Comparison of ENCODE assay signal across 2 cellular contexts in the genomic region with DNA sequence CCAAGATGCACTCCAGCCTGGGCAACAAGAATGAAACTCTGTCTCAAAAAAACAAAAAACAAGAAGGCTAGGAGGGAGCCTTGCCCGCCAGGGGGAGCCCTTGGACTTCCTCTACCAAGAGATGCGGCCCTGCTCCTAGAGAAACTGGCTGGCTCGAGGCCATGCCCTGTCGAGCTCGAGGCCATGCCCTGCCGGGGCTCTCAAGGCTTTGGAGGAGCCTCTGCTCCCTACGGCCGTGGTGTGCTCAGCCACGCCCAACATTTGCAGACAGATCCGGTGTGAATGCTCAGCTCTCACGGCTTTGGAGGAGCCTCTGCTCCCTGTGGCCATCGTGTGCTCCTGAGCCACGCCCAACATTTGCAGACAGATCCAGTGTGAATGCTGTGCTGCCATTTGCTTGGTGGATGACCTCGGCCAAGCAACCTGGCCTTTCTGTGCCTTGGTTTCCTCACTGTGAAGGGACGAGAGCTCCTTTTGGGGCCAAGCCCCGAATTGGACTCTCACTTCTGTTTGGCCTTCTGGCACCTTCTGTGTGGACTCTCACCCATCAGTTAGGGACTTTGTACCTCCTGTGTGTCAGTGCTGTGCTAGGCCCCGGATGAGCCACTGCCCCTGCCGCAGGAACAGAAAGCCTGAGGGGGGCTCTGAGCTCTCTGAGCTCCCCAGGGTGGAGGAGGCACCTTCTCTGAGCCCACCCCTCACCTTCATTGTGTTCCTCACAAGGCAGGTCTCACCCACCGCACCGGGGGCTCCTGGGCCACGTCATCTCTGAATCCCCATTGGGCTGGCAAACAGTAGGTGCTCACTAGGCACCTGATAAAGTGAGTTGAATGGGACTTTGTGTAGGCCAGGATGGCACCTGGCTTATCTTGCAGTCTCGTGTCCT.
A peak's percentile ranks its signal among the peaks of the same experiment; 100 is the strongest.
TF ChIP-seq lines count a peak whose summit lies in the region.

No MANE protein-coding gene starts in this region.

TF ChIP-seq in HEK293T, 16 proteins besides CTCF, POLR2A, EP300 and RAD21:
- TF ChIP-seq LEF1 (IDR thresholded peaks at IDR 0.05; ENCODE audit: borderline replicate concordance) (no peak), L3MBTL2 (conservative IDR thresholded peaks at IDR 0.05) (peak; percentile 97), ARNT (IDR thresholded peaks at IDR 0.05) (no peak), SUZ12 (IDR thresholded peaks at IDR 0.05) (no peak)

TF ChIP-seq in HepG2, 621 proteins besides CTCF, POLR2A, EP300 and RAD21 (continues in another document):
- TF ChIP-seq ZNF644 (CRISPR knock-in tag; IDR thresholded peaks at IDR 0.05; ENCODE audit: low read depth) (0 out of 2 replicates have a peak, but pooled peaks have one; percentile 50), ZNF501 (CRISPR knock-in tag; IDR thresholded peaks at IDR 0.05) (peak; percentile 63; the same call in 1 of the 2 replicates), NONO (IDR thresholded peaks at IDR 0.05) (no peak), NONO (CRISPR knock-in tag; conservative IDR thresholded peaks at IDR 0.05) (peak; percentile 56; the same call in 1 of the 2 replicates), ZNF614 (CRISPR knock-in tag; IDR thresholded peaks at IDR 0.05; ENCODE audit: borderline replicate concordance) (peak; percentile 77; the same call in 1 of the 2 replicates), RXRA (CRISPR knock-in tag; IDR thresholded peaks at IDR 0.05) (peak; percentile 55), ARID2 (CRISPR knock-in tag; IDR thresholded peaks at IDR 0.05; ENCODE audit: borderline replicate concordance) (no peak), RXRB (CRISPR knock-in tag; IDR thresholded peaks at IDR 0.05; ENCODE audit: borderline replicate concordance) (peak; percentile 74), HNF4G (IDR thresholded peaks at IDR 0.05; ENCODE audit: borderline replicate concordance, low read depth, low read length) (0 out of 2 replicates have a peak, but pooled peaks have one; percentile 11), HNF4G (CRISPR knock-in tag; IDR thresholded peaks at IDR 0.05; ENCODE audit: borderline replicate concordance, low read depth) (no peak), ZNF232 (CRISPR knock-in tag; IDR thresholded peaks at IDR 0.05; ENCODE audit: borderline replicate concordance) (peak; percentile 93), ZNF263 (CRISPR knock-in tag; IDR thresholded peaks at IDR 0.05) (peak; percentile 44; the same call in 1 of the 2 replicates), ZNF547 (CRISPR knock-in tag; IDR thresholded peaks at IDR 0.05) (peak; percentile 73; the same call in 1 of the 2 replicates), KLF12 (CRISPR knock-in tag; IDR thresholded peaks at IDR 0.05; ENCODE audit: borderline replicate concordance) (peak; percentile 98), KLF13 (CRISPR knock-in tag; IDR thresholded peaks at IDR 0.05) (no peak), RFX5 (IDR thresholded peaks at IDR 0.05; ENCODE audit: low read depth, low read length) (no peak), YEATS4 (CRISPR knock-in tag; IDR thresholded peaks at IDR 0.05; ENCODE audit: borderline replicate concordance) (peak; percentile 53; the same call in 1 of the 2 replicates), TRIM24 (CRISPR knock-in tag; IDR thresholded peaks at IDR 0.05) (no peak), ZIK1 (CRISPR knock-in tag; IDR thresholded peaks at IDR 0.05; ENCODE audit: borderline replicate concordance, low read depth) (peak; percentile 89), PITX1 (CRISPR knock-in tag; IDR thresholded peaks at IDR 0.05) (peak; percentile 71; the same call in 1 of the 2 replicates), PHF8 (CRISPR knock-in tag; IDR thresholded peaks at IDR 0.05) (peak; percentile 49; the same call in 1 of the 2 replicates), ZNF879 (CRISPR knock-in tag; IDR thresholded peaks at IDR 0.05) (0 out of 2 replicates have a peak, but pooled peaks have one; percentile 31), SRY (CRISPR knock-in tag; IDR thresholded peaks at IDR 0.05) (0 out of 2 replicates have a peak, but pooled peaks have one; percentile 33), SMAD9 (CRISPR knock-in tag; IDR thresholded peaks at IDR 0.05) (peak; percentile 68; the same call in 1 of the 2 replicates), MYC (CRISPR knock-in tag; IDR thresholded peaks at IDR 0.05; ENCODE audit: borderline replicate concordance) (peak; percentile 68; the same call in 1 of the 2 replicates), SOX13 (IDR thresholded peaks at IDR 0.05) (no peak), SOX13 (CRISPR knock-in tag; conservative IDR thresholded peaks at IDR 0.05 in 1 of 2, IDR thresholded peaks at IDR 0.05 in 1 of 2) (peak in 1 of 2 experiments; percentile 30; a peak in 1 of 4 replicates), ZNF329 (CRISPR knock-in tag; IDR thresholded peaks at IDR 0.05; ENCODE audit: low read depth) (0 out of 2 replicates have a peak, but pooled peaks have one; percentile 48), ZC3H4 (CRISPR knock-in tag; IDR thresholded peaks at IDR 0.05; ENCODE audit: borderline replicate concordance) (no peak)
- TF ChIP-seq, protein P1, sequence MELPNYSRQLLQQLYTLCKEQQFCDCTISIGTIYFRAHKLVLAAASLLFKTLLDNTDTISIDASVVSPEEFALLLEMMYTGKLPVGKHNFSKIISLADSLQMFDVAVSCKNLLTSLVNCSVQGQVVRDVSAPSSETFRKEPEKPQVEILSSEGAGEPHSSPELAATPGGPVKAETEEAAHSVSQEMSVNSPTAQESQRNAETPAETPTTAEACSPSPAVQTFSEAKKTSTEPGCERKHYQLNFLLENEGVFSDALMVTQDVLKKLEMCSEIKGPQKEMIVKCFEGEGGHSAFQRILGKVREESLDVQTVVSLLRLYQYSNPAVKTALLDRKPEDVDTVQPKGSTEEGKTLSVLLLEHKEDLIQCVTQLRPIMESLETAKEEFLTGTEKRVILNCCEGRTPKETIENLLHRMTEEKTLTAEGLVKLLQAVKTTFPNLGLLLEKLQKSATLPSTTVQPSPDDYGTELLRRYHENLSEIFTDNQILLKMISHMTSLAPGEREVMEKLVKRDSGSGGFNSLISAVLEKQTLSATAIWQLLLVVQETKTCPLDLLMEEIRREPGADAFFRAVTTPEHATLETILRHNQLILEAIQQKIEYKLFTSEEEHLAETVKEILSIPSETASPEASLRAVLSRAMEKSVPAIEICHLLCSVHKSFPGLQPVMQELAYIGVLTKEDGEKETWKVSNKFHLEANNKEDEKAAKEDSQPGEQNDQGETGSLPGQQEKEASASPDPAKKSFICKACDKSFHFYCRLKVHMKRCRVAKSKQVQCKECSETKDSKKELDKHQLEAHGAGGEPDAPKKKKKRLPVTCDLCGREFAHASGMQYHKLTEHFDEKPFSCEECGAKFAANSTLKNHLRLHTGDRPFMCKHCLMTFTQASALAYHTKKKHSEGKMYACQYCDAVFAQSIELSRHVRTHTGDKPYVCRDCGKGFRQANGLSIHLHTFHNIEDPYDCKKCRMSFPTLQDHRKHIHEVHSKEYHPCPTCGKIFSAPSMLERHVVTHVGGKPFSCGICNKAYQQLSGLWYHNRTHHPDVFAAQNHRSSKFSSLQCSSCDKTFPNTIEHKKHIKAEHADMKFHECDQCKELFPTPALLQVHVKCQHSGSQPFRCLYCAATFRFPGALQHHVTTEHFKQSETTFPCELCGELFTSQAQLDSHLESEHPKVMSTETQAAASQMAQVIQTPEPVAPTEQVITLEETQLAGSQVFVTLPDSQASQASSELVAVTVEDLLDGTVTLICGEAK (IDR thresholded peaks at IDR 0.05) = no peak
- TF ChIP-seq, protein P1 (CRISPR knock-in tag; IDR thresholded peaks at IDR 0.05) = peak; percentile 68
- TF ChIP-seq, protein P2, sequence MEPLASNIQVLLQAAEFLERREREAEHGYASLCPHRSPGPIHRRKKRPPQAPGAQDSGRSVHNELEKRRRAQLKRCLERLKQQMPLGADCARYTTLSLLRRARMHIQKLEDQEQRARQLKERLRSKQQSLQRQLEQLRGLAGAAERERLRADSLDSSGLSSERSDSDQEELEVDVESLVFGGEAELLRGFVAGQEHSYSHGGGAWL (CRISPR knock-in tag; IDR thresholded peaks at IDR 0.05) = peak; percentile 70; the same call in 1 of the 2 replicates
- TF ChIP-seq, protein P3, sequence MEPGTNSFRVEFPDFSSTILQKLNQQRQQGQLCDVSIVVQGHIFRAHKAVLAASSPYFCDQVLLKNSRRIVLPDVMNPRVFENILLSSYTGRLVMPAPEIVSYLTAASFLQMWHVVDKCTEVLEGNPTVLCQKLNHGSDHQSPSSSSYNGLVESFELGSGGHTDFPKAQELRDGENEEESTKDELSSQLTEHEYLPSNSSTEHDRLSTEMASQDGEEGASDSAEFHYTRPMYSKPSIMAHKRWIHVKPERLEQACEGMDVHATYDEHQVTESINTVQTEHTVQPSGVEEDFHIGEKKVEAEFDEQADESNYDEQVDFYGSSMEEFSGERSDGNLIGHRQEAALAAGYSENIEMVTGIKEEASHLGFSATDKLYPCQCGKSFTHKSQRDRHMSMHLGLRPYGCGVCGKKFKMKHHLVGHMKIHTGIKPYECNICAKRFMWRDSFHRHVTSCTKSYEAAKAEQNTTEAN (CRISPR knock-in tag; conservative IDR thresholded peaks at IDR 0.05) = peak; percentile 63; the same call in 1 of the 2 replicates
- TF ChIP-seq, protein P4, sequence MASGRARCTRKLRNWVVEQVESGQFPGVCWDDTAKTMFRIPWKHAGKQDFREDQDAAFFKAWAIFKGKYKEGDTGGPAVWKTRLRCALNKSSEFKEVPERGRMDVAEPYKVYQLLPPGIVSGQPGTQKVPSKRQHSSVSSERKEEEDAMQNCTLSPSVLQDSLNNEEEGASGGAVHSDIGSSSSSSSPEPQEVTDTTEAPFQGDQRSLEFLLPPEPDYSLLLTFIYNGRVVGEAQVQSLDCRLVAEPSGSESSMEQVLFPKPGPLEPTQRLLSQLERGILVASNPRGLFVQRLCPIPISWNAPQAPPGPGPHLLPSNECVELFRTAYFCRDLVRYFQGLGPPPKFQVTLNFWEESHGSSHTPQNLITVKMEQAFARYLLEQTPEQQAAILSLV (CRISPR knock-in tag; IDR thresholded peaks at IDR 0.05; ENCODE audit: borderline replicate concordance) = peak; percentile 85
- TF ChIP-seq, protein P5, sequence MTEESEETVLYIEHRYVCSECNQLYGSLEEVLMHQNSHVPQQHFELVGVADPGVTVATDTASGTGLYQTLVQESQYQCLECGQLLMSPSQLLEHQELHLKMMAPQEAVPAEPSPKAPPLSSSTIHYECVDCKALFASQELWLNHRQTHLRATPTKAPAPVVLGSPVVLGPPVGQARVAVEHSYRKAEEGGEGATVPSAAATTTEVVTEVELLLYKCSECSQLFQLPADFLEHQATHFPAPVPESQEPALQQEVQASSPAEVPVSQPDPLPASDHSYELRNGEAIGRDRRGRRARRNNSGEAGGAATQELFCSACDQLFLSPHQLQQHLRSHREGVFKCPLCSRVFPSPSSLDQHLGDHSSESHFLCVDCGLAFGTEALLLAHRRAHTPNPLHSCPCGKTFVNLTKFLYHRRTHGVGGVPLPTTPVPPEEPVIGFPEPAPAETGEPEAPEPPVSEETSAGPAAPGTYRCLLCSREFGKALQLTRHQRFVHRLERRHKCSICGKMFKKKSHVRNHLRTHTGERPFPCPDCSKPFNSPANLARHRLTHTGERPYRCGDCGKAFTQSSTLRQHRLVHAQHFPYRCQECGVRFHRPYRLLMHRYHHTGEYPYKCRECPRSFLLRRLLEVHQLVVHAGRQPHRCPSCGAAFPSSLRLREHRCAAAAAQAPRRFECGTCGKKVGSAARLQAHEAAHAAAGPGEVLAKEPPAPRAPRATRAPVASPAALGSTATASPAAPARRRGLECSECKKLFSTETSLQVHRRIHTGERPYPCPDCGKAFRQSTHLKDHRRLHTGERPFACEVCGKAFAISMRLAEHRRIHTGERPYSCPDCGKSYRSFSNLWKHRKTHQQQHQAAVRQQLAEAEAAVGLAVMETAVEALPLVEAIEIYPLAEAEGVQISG (CRISPR knock-in tag; IDR thresholded peaks at IDR 0.05) = peak; percentile 79
- TF ChIP-seq, protein P6, sequence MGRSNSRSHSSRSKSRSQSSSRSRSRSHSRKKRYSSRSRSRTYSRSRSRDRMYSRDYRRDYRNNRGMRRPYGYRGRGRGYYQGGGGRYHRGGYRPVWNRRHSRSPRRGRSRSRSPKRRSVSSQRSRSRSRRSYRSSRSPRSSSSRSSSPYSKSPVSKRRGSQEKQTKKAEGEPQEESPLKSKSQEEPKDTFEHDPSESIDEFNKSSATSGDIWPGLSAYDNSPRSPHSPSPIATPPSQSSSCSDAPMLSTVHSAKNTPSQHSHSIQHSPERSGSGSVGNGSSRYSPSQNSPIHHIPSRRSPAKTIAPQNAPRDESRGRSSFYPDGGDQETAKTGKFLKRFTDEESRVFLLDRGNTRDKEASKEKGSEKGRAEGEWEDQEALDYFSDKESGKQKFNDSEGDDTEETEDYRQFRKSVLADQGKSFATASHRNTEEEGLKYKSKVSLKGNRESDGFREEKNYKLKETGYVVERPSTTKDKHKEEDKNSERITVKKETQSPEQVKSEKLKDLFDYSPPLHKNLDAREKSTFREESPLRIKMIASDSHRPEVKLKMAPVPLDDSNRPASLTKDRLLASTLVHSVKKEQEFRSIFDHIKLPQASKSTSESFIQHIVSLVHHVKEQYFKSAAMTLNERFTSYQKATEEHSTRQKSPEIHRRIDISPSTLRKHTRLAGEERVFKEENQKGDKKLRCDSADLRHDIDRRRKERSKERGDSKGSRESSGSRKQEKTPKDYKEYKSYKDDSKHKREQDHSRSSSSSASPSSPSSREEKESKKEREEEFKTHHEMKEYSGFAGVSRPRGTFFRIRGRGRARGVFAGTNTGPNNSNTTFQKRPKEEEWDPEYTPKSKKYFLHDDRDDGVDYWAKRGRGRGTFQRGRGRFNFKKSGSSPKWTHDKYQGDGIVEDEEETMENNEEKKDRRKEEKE (IDR thresholded peaks at IDR 0.05) = no peak
- TF ChIP-seq, protein P7, sequence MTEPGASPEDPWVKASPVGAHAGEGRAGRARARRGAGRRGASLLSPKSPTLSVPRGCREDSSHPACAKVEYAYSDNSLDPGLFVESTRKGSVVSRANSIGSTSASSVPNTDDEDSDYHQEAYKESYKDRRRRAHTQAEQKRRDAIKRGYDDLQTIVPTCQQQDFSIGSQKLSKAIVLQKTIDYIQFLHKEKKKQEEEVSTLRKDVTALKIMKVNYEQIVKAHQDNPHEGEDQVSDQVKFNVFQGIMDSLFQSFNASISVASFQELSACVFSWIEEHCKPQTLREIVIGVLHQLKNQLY (CRISPR knock-in tag; IDR thresholded peaks at IDR 0.05) = no peak
